28 cellular contexts compared by ENCODE assay signal in the genomic region with DNA sequence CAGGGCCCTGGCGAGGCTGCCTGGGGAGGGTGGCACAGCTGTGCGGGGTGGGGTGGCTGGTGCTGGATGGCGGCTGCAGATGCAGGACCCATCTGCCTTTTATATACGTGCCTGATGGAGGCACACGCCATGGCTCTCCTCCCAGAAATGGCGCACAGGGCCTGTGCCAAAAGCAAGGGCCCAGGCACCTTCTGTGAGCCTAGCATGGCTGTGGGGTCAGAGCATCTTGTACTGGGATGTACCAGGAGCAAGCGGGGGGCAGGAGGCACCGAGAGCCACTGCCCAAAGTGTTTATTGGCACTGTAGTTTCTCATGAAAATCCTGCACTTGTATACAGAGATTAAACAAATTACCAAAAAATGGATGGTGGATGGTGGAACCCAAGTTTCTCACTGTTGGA.
"Had no signal": no experiment of that assay in that cellular context is flagged by ENCODE, and none has a peak within 500 bp of the region (broad histone marks: within the 10 kb centered on the region; RNA-seq: fewer than 3 reads in every experiment).

No MANE protein-coding gene starts in this region.

- H3K36me3 Mint-ChIP-seq: stimulated activated effector memory CD8-positive, alpha-beta T cell treated with anti-CD3 and anti-CD28 coated beads, Interleukin-12 subunit alpha, Interleukin-12 subunit beta, amount 100 ng/mL, for 72 hours; stimulated activated memory B cell treated with anti-CD40 and anti-IgM and Interleukin-4, amounts not matched to agents 10 μg/mL and 1 μg/mL and 100 μg/mL, for 72 hours; stimulated activated naive B cell treated with anti-CD40 and anti-IgM and Interleukin-4, amounts not matched to agents 10 μg/mL and 1 μg/mL and 100 μg/mL, for 72 hours; type B pancreatic cell had no signal

- ATAC-seq: stimulated activated effector memory CD8-positive, alpha-beta T cell treated with anti-CD3 and anti-CD28 coated beads, Interleukin-12 subunit alpha, Interleukin-12 subunit beta, amount 100 ng/mL, for 72 hours; stimulated activated memory B cell treated with anti-CD40 and anti-IgM and Interleukin-4, amounts not matched to agents 10 μg/mL and 1 μg/mL and 100 μg/mL, for 72 hours; stimulated activated naive B cell treated with anti-CD40 and anti-IgM and Interleukin-4, amounts not matched to agents 10 μg/mL and 1 μg/mL and 100 μg/mL, for 72 hours; stimulated activated naive CD8-positive, alpha-beta T cell treated with anti-CD3 and anti-CD28 coated beads, Interleukin-15, amount 100 ng/mL, for 72 hours; stimulated activated naive CD8-positive, alpha-beta T cell treated with anti-CD3 and anti-CD28 coated beads, Interleukin-15, Interleukin-2, amounts not matched to agents 100 U/mL and 50 U/mL, for 24 hours; upper lobe of right lung had no signal

- H3K9me3 ChIP-seq: testis, thoracic aorta, thyroid gland, tibial artery, transverse colon, upper lobe of left lung, upper lobe of right lung, uterus, vagina had no signal

- H3K27ac Mint-ChIP-seq: stimulated activated effector memory CD8-positive, alpha-beta T cell treated with anti-CD3 and anti-CD28 coated beads, Interleukin-12 subunit alpha, Interleukin-12 subunit beta, amount 100 ng/mL, for 72 hours; stimulated activated memory B cell treated with anti-CD40 and anti-IgM and Interleukin-4, amounts not matched to agents 10 μg/mL and 1 μg/mL and 100 μg/mL, for 72 hours; stimulated activated naive B cell treated with anti-CD40 and anti-IgM and Interleukin-4, amounts not matched to agents 10 μg/mL and 1 μg/mL and 100 μg/mL, for 72 hours; stimulated activated naive CD8-positive, alpha-beta T cell treated with anti-CD3 and anti-CD28 coated beads, Interleukin-15, amount 100 ng/mL, for 72 hours; stimulated activated naive CD8-positive, alpha-beta T cell treated with anti-CD3 and anti-CD28 coated beads, Interleukin-15, Interleukin-2, amounts not matched to agents 100 ng/mL and 50 ng/mL, for 24 hours; type B pancreatic cell had no signal

- H3K4me1 ChIP-seq: stomach, thyroid gland, tibial artery, transverse colon, upper lobe of left lung, upper lobe of right lung, uterus, vagina had no signal

- FAIRE-seq: urothelium cell line had no signal

- DNase-seq: stimulated activated CD4-positive, alpha-beta T cell treated with anti-CD3 and anti-CD28 coated beads, Interleukin-2, amount 100 ng/mL, for 24 hours; stimulated activated CD4-positive, alpha-beta T cell treated with anti-CD3 and anti-CD28 coated beads, Interleukin-2, amount 100 ng/mL, for 48 hours; stimulated activated CD4-positive, alpha-beta T cell treated with anti-CD3 and anti-CD28 coated beads, Interleukin-4, amount 100 ng/mL, for 1 hour; stimulated activated CD4-positive, alpha-beta T cell treated with anti-CD3 and anti-CD28 coated beads, Interleukin-4, amount 100 ng/mL, for 24 hours; stimulated activated CD4-positive, alpha-beta T cell treated with anti-CD3 and anti-CD28 coated beads, Interleukin-4, amount 100 ng/mL, for 4 hours; stimulated activated CD8-positive, alpha-beta memory T cell treated with anti-CD3 and anti-CD28 coated beads, Interleukin-4, amount 100 ng/mL, for 48 hours; stimulated activated naive B cell treated with anti-CD40 and anti-IgM and Interleukin-4, amounts not matched to agents 10 μg/mL and 1 μg/mL and 100 μg/mL, for 72 hours; stimulated activated naive CD4-positive, alpha-beta T cell treated with Interleukin-2 at 50 U/mL for 16 hours; stimulated activated naive CD8-positive, alpha-beta T cell treated with anti-CD3 and anti-CD28 coated beads, Interleukin-15, amount 100 ng/mL, for 72 hours; stimulated activated naive CD8-positive, alpha-beta T cell treated with anti-CD3 and anti-CD28 coated beads, Interleukin-15, Interleukin-2, amounts not matched to agents 100 U/mL and 50 U/mL, for 24 hours; stomach; substantia nigra; testis; thyroid gland; tibial artery; transverse colon; trophoblast cell; upper lobe of left lung; upper lobe of right lung; uterus had no signal

- H3K9me3 Mint-ChIP-seq: type B pancreatic cell had no signal

- H3K36me3 ChIP-seq: stomach, thoracic aorta, thyroid gland, tibial artery, tibial nerve, transverse colon, upper lobe of left lung, upper lobe of right lung, uterus, vagina had no signal

- H3K27me3 ChIP-seq: stomach, testis, thyroid gland, tibial artery, tibial nerve, transverse colon, upper lobe of left lung, upper lobe of right lung, uterus, vagina had no signal

- H3K27ac ChIP-seq: stomach, testis, thoracic aorta, thyroid gland, tibial artery, tibial nerve, transverse colon, upper lobe of left lung, upper lobe of right lung, uterus, vagina had no signal

- H3K4me3 ChIP-seq: stomach, testis, thoracic aorta, thyroid gland, tibial artery, tibial nerve, transverse colon, upper lobe of left lung, upper lobe of right lung, uterus, vagina had no signal
